In genomic region chr16:11240636-11241473, GRCh38 we compare ENCODE assay signal across 14 cellular contexts. TPM values are rescaled to one million over a fixed set of nuclear protein-coding genes. Genes with fewer than 3 reads are reported as not detected.
DNase-seq lines count a peak whose midpoint lies in the region; ATAC-seq and TF ChIP-seq lines count a peak whose summit lies in the region.
"Had no signal": no experiment of that assay in that cellular context is flagged by ENCODE, and none has a peak within 500 bp of the region (broad histone marks: within the 10 kb centered on the region; RNA-seq: fewer than 3 reads in every experiment).

No MANE protein-coding gene starts in this region.

- no peak for TF ChIP-seq CTCF in parathyroid adenoma (IDR thresholded peaks at IDR 0.05)

- H3K36me3 ChIP-seq in parathyroid adenoma (ENCODE audit: control insufficient read depth, insufficient read depth, low read length): no peaks in the 10 kb centered on the region
- H3K36me3 ChIP-seq: ovary had no signal

- H2AFZ ChIP-seq in parathyroid adenoma: peak overlapping the region; percentile 45

- H3K4me3 Mint-ChIP-seq in activated CD4-positive, alpha-beta T cell treated with anti-CD3 and anti-CD28 coated beads for 36 hours: no peak overlapping the region
- H3K4me3 Mint-ChIP-seq in activated naive CD8-positive, alpha-beta T cell treated with anti-CD3 and anti-CD28 coated beads, Interleukin-2, amount 10 ng/mL, durations not matched to agents 7 days and 5 days: no peak overlapping the region

- H3K27me3 ChIP-seq in parathyroid adenoma (ENCODE audit: control insufficient read depth, insufficient read depth, low read length): no peaks in the 10 kb centered on the region
- H3K27me3 ChIP-seq: ovary had no signal

- no peaks in the 10 kb centered on the region for H3K36me3 Mint-ChIP-seq in activated CD4-positive, alpha-beta T cell treated with anti-CD3 and anti-CD28 coated beads for 36 hours (ENCODE audit: low read depth)
- H3K36me3 Mint-ChIP-seq in activated naive CD8-positive, alpha-beta T cell treated with anti-CD3 and anti-CD28 coated beads, Interleukin-2, amount 10 ng/mL, durations not matched to agents 7 days and 5 days: peaks cover 1% of the 10 kb centered on the region

- no peaks in the 10 kb centered on the region for H3K4me1 ChIP-seq in parathyroid adenoma

- CTCF ChIA-PET in activated CD4-positive, alpha-beta T cell treated with anti-CD3 and anti-CD28 coated beads for 36 hours (lab: Charles Lee): interaction anchor here (0.6 to 1.4 kb wide), 5 partner anchors 73 to 276 kb away, joined by 3 to 6 read pairs (median 3); no protein-coding TSS in a partner anchor

- DNase-seq in activated CD4-positive, alpha-beta T cell treated with anti-CD3 and anti-CD28 coated beads for 36 hours: no peak
- no peak for DNase-seq in activated CD4-positive, alpha-beta T cell treated with anti-CD3 and anti-CD28 coated beads, Interleukin-2, amount 50 U/mL, for 4 hours
- DNase-seq in NCI-H2029 (lab: John Stamatoyannopoulos, UW) (peak; percentile 22), NCI-H187 (lab: John Stamatoyannopoulos, UW) (no peak)
- DNase-seq in activated naive CD8-positive, alpha-beta T cell treated with anti-CD3 and anti-CD28 coated beads, Interleukin-2, amount 10 ng/mL, durations not matched to agents 7 days and 5 days: no peak
- DNase-seq: DMS79 treated with DMSO at 0.1 percent for 48 hours, mammary epithelial cell, NCI-H1417 treated with DMSO at 0.1 percent for 48 hours, ovary had no signal

- H3K9ac ChIP-seq in parathyroid adenoma: no peak overlapping the region

- peak; percentile 43 for ATAC-seq in activated CD4-positive, alpha-beta T cell treated with anti-CD3 and anti-CD28 coated beads for 36 hours
- ATAC-seq in activated naive CD8-positive, alpha-beta T cell treated with anti-CD3 and anti-CD28 coated beads, Interleukin-2, amount 10 ng/mL, durations not matched to agents 7 days and 5 days (ENCODE audit: low read depth): peak; percentile 61
- ATAC-seq in GM21423 (IDR thresholded peaks at IDR 0.05; ENCODE audit: unreplicated experiment) (no peak), HG02884 (IDR thresholded peaks at IDR 0.05; ENCODE audit: unreplicated experiment) (no peak)
- ATAC-seq: HCT116 had no signal

- POLR2A ChIA-PET in activated CD4-positive, alpha-beta T cell treated with anti-CD3 and anti-CD28 coated beads for 36 hours (lab: Charles Lee): interaction anchor here (1.0 kb wide), 1 partner anchor 16 kb away, joined by 3 read pairs; no protein-coding TSS in a partner anchor
- POLR2A ChIA-PET in activated naive CD8-positive, alpha-beta T cell treated with anti-CD3 and anti-CD28 coated beads, Interleukin-2, amount 10 ng/mL, durations not matched to agents 7 days and 5 days (lab: Charles Lee): interaction anchor here (0.6 to 12.6 kb wide), 6 partner anchors 14 to 296 kb away, joined by 3 to 223 read pairs (median 4); partner anchors contain the start of gene SOCS1

- no peaks in the 10 kb centered on the region for H3K9me3 Mint-ChIP-seq in activated CD4-positive, alpha-beta T cell treated with anti-CD3 and anti-CD28 coated beads for 36 hours (ENCODE audit: low read depth)
- no peaks in the 10 kb centered on the region for H3K9me3 Mint-ChIP-seq in activated naive CD8-positive, alpha-beta T cell treated with anti-CD3 and anti-CD28 coated beads, Interleukin-2, amount 10 ng/mL, durations not matched to agents 7 days and 5 days

- no peaks in the 10 kb centered on the region for H3K79me2 ChIP-seq in parathyroid adenoma

- H3K4me3 ChIP-seq in parathyroid adenoma (ENCODE audit: low read depth, low read length): no peak overlapping the region
- H3K4me3 ChIP-seq: ovary had no signal

- H3K9me3 ChIP-seq in parathyroid adenoma (ENCODE audit: control insufficient read depth, low read length): no peaks in the 10 kb centered on the region
- H3K9me3 ChIP-seq: ovary had no signal

- peaks cover 23% of the 10 kb centered on the region for H3K4me1 Mint-ChIP-seq in activated CD4-positive, alpha-beta T cell treated with anti-CD3 and anti-CD28 coated beads for 36 hours
- H3K4me1 Mint-ChIP-seq in activated naive CD8-positive, alpha-beta T cell treated with anti-CD3 and anti-CD28 coated beads, Interleukin-2, amount 10 ng/mL, durations not matched to agents 7 days and 5 days: peaks cover 49% of the 10 kb centered on the region

- H3K27ac Mint-ChIP-seq in activated CD4-positive, alpha-beta T cell treated with anti-CD3 and anti-CD28 coated beads for 36 hours: peak overlapping the region; percentile 60
- no peak overlapping the region for H3K27ac Mint-ChIP-seq in activated naive CD8-positive, alpha-beta T cell treated with anti-CD3 and anti-CD28 coated beads, Interleukin-2, amount 10 ng/mL, durations not matched to agents 7 days and 5 days

- H3K4me2 ChIP-seq in parathyroid adenoma (ENCODE audit: low read length): no peak overlapping the region

- H3K27me3 Mint-ChIP-seq in activated CD4-positive, alpha-beta T cell treated with anti-CD3 and anti-CD28 coated beads for 36 hours: no peaks in the 10 kb centered on the region
- H3K27me3 Mint-ChIP-seq in activated naive CD8-positive, alpha-beta T cell treated with anti-CD3 and anti-CD28 coated beads, Interleukin-2, amount 10 ng/mL, durations not matched to agents 7 days and 5 days: no peaks in the 10 kb centered on the region

- intact Hi-C loops in activated CD4-positive, alpha-beta T cell treated with anti-CD3 and anti-CD28 coated beads for 36 hours (cut with DNase I, micrococcal nuclease): no loop called here

- no peak overlapping the region for H3K27ac ChIP-seq in parathyroid adenoma
- H3K27ac ChIP-seq: ovary had no signal

RNA-seq across cellular contexts. Expression of gene SOCS1, which starts 15.1 kb away (rescaled TPM):
- 100 to 1,000 TPM in 1 of 2 experiments, 10 to 100 TPM in 1; 100.0 to 103 TPM for total RNA-seq in activated CD4-positive, alpha-beta T cell treated with anti-CD3 and anti-CD28 coated beads for 36 hours
- 100 to 1,000 TPM; 165 to 176 TPM for total RNA-seq in activated naive CD8-positive, alpha-beta T cell treated with anti-CD3 and anti-CD28 coated beads, Interleukin-2, amount 10 ng/mL, durations not matched to agents 7 days and 5 days

RNA-seq across cellular contexts. Expression of gene TNP2, which starts 28.3 kb away (rescaled TPM):
- not detected for total RNA-seq in activated CD4-positive, alpha-beta T cell treated with anti-CD3 and anti-CD28 coated beads for 36 hours
- not detected for total RNA-seq in activated naive CD8-positive, alpha-beta T cell treated with anti-CD3 and anti-CD28 coated beads, Interleukin-2, amount 10 ng/mL, durations not matched to agents 7 days and 5 days
- total RNA-seq: astrocyte, mammary epithelial cell, ovary had no signal

RNA-seq across cellular contexts. Expression of gene PRM3, which starts 32.6 kb away (rescaled TPM):
- not detected for total RNA-seq in activated CD4-positive, alpha-beta T cell treated with anti-CD3 and anti-CD28 coated beads for 36 hours
- not detected for total RNA-seq in activated naive CD8-positive, alpha-beta T cell treated with anti-CD3 and anti-CD28 coated beads, Interleukin-2, amount 10 ng/mL, durations not matched to agents 7 days and 5 days
- total RNA-seq: astrocyte, mammary epithelial cell, ovary had no signal

RNA-seq across cellular contexts. Expression of gene PRM2, which starts 35.4 kb away (rescaled TPM):
- total RNA-seq in activated CD4-positive, alpha-beta T cell treated with anti-CD3 and anti-CD28 coated beads for 36 hours: not detected
- not detected for total RNA-seq in activated naive CD8-positive, alpha-beta T cell treated with anti-CD3 and anti-CD28 coated beads, Interleukin-2, amount 10 ng/mL, durations not matched to agents 7 days and 5 days
- total RNA-seq: astrocyte, mammary epithelial cell, ovary had no signal

RNA-seq across cellular contexts. Expression of gene PRM1, which starts 40.3 kb away (rescaled TPM):
- total RNA-seq in activated CD4-positive, alpha-beta T cell treated with anti-CD3 and anti-CD28 coated beads for 36 hours: not detected
- total RNA-seq in activated naive CD8-positive, alpha-beta T cell treated with anti-CD3 and anti-CD28 coated beads, Interleukin-2, amount 10 ng/mL, durations not matched to agents 7 days and 5 days: not detected
- total RNA-seq: astrocyte, mammary epithelial cell, ovary had no signal

Comparison
In these comparisons a context has a peak if more than half of its experiments do, and no peak if none do; other contexts are left out.
1. ATAC-seq: peak in activated CD4-positive, alpha-beta T cell treated with anti-CD3 and anti-CD28 coated beads for 36 hours (single experiment) and activated naive CD8-positive, alpha-beta T cell treated with anti-CD3 and anti-CD28 coated beads, Interleukin-2, amount 10 ng/mL, durations not matched to agents 7 days and 5 days (single experiment); none in GM21423 (single experiment) and HG02884 (single experiment).